23 cellular contexts compared by ENCODE assay signal in the genomic region with DNA sequence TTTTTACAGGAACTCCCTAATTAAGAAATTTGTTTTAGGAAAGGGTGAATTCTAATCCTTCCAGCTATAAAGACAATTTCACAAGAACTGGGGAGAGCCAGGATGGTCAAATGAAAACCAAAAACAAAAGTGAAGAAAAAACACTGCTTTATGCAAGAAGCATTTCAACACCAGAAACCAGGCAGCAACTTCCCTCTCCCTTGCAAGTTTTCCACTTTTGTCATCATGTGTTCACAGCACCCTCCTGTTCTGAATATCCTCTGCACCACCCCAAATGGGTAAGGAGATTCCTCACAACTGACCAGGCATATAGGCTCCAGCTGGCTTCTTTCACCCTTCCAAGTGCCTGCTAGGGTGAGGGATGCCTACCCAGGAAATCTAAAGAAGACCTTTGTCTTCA.
DNase-seq lines count a peak whose midpoint lies in the region; ATAC-seq and TF ChIP-seq lines count a peak whose summit lies in the region.
"Had no signal": no experiment of that assay in that cellular context is flagged by ENCODE, and none has a peak within 500 bp of the region (broad histone marks: within the 10 kb centered on the region; RNA-seq: fewer than 3 reads in every experiment).

No MANE protein-coding gene starts in this region.

- peaks cover 0 to 8% (median 2%) of the 10 kb centered on the region in 5 donors for H3K9me3 Mint-ChIP-seq in CD8-positive, alpha-beta memory T cell
- H3K9me3 Mint-ChIP-seq in CD8-positive, alpha-beta T cell, result peaks cover 7% of the 10 kb centered on the region
- H3K9me3 Mint-ChIP-seq: activated T-helper 1 cell treated with anti-CD3 and anti-CD28 coated beads, Interleukin-12 subunit alpha, Interleukin-12 subunit beta, Interleukin-2, Interleukin-4 antibody, amounts not matched to agents 30 ng/mL and 10 ng/mL and 1 ng/mL, durations not matched to agents 14 hours and 24 hours and 36 hours; T-helper 2 cell treated with Interferon-gamma antibody and Interleukin-4, amounts not matched to agents 5 μg/mL and 100 μg/mL, for 36 hours had no signal

- ATAC-seq in HG02973 (IDR thresholded peaks at IDR 0.05; ENCODE audit: unreplicated experiment), result no peak
- ATAC-seq in CD8-positive, alpha-beta T cell, result no peak
- ATAC-seq: gastrocnemius medialis, HCT116 had no signal

- peaks cover 15 to 64% of the 10 kb centered on the region in 2 donors for H3K27me3 Mint-ChIP-seq in CD8-positive, alpha-beta memory T cell
- peaks cover 25% of the 10 kb centered on the region for H3K27me3 Mint-ChIP-seq in CD8-positive, alpha-beta T cell (ENCODE audit: low read depth)

- intact Hi-C loops in CD8-positive, alpha-beta T cell (cut with DNase I, micrococcal nuclease), result no loop called here

- no peak overlapping the region for H3K27ac Mint-ChIP-seq in CD8-positive, alpha-beta memory T cell
- no peak overlapping the region for H3K27ac Mint-ChIP-seq in CD8-positive, alpha-beta T cell
- H3K27ac Mint-ChIP-seq: activated naive CD8-positive, alpha-beta T cell treated with anti-CD3 and anti-CD28 coated beads, Interleukin-2, amount 10 ng/mL, durations not matched to agents 7 days and 5 days; activated T-helper 1 cell treated with anti-CD3 and anti-CD28 coated beads, Interleukin-12 subunit alpha, Interleukin-12 subunit beta, Interleukin-2, Interleukin-4 antibody, amounts not matched to agents 30 ng/mL and 10 ng/mL and 1 ng/mL, durations not matched to agents 14 hours and 24 hours and 36 hours; neural progenitor cell; T-helper 2 cell treated with Interferon-gamma antibody and Interleukin-4, amounts not matched to agents 5 μg/mL and 100 μg/mL, for 36 hours had no signal

- no peaks in the 10 kb centered on the region for H3K4me1 Mint-ChIP-seq in CD8-positive, alpha-beta memory T cell
- H3K4me1 Mint-ChIP-seq in CD8-positive, alpha-beta T cell (ENCODE audit: low read depth), result no peaks in the 10 kb centered on the region
- H3K4me1 Mint-ChIP-seq: activated naive CD8-positive, alpha-beta T cell treated with anti-CD3 and anti-CD28 coated beads, Interleukin-2, amount 10 ng/mL, durations not matched to agents 7 days and 5 days; neural progenitor cell had no signal

- DNase-seq in AG09309 (ENCODE audit: low read depth), result peak; percentile 71
- DNase-seq in Kasumi-1 (lab: John Stamatoyannopoulos, UW), result peak; percentile 22 to 28
- peak; percentile 69 for DNase-seq in choroid plexus epithelial cell (ENCODE audit: low read depth)
- peak; percentile 11 for DNase-seq in medulla oblongata (ENCODE audit: extremely low spot score)
- DNase-seq in ecto neural progenitor cell (ENCODE audit: low spot score), result no peak
- no peak for DNase-seq in CD8-positive, alpha-beta memory T cell
- no peak for DNase-seq in CD8-positive, alpha-beta T cell
- DNase-seq: ACHN; activated CD4-positive, alpha-beta T cell treated with anti-CD3 and anti-CD28 coated beads for 1 hour; activated naive CD8-positive, alpha-beta T cell treated with anti-CD3 and anti-CD28 coated beads, Interleukin-2, amount 10 ng/mL, durations not matched to agents 7 days and 5 days; COR-L47; gastrocnemius medialis; left cardiac atrium; midbrain; NCI-H2081; NCI-H510A treated with DMSO at 0.1 percent for 48 hours; SHP77 had no signal

- no peak overlapping the region for H3K4me3 Mint-ChIP-seq in CD8-positive, alpha-beta memory T cell
- no peak overlapping the region for H3K4me3 Mint-ChIP-seq in CD8-positive, alpha-beta T cell
- H3K4me3 Mint-ChIP-seq: activated naive CD8-positive, alpha-beta T cell treated with anti-CD3 and anti-CD28 coated beads, Interleukin-2, amount 10 ng/mL, durations not matched to agents 7 days and 5 days; activated T-helper 1 cell treated with anti-CD3 and anti-CD28 coated beads, Interleukin-12 subunit alpha, Interleukin-12 subunit beta, Interleukin-2, Interleukin-4 antibody, amounts not matched to agents 30 ng/mL and 10 ng/mL and 1 ng/mL, durations not matched to agents 14 hours and 24 hours and 36 hours; neural progenitor cell; T-helper 2 cell treated with Interferon-gamma antibody and Interleukin-4, amounts not matched to agents 5 μg/mL and 100 μg/mL, for 36 hours had no signal

- H3K4me3 ChIP-seq in AG09309 (ENCODE audit: control insufficient read depth, low read depth, low read length) (no peak overlapping the region), choroid plexus epithelial cell (ENCODE audit: low read depth, low read length) (no peak overlapping the region)
- H3K4me3 ChIP-seq in CD8-positive, alpha-beta memory T cell (ENCODE audit: low read length), result no peak overlapping the region
- H3K4me3 ChIP-seq in CD8-positive, alpha-beta T cell (ENCODE audit: low read depth, low read length), result no peak overlapping the region
- H3K4me3 ChIP-seq: cardiac muscle cell, gastrocnemius medialis, neural progenitor cell had no signal

- H3K27me3 ChIP-seq in CD8-positive, alpha-beta memory T cell (ENCODE audit: insufficient read depth, low read length, poor library complexity, severe bottlenecking), result no peaks in the 10 kb centered on the region
- peaks cover 3% of the 10 kb centered on the region for H3K27me3 ChIP-seq in CD8-positive, alpha-beta T cell (ENCODE audit: insufficient read depth, low read length)
- H3K27me3 ChIP-seq: cardiac muscle cell, gastrocnemius medialis, neural progenitor cell had no signal

- TF ChIP-seq CTCF in AG09309 (IDR thresholded peaks at IDR 0.05; ENCODE audit: control insufficient read depth, insufficient read depth, low read depth, low read length, missing control alignments) (no peak), choroid plexus epithelial cell (conservative IDR thresholded peaks at IDR 0.05; ENCODE audit: low read depth, low read length) (no peak)
- no peak for TF ChIP-seq CTCF in CD8-positive, alpha-beta T cell (IDR thresholded peaks at IDR 0.05)

- POLR2A ChIA-PET in CD8-positive, alpha-beta memory T cell (lab: Charles Lee), result no interaction called here
- POLR2A ChIA-PET in CD8-positive, alpha-beta T cell (lab: Charles Lee), result no interaction called here

- no peaks in the 10 kb centered on the region for H3K9me3 ChIP-seq in CD8-positive, alpha-beta memory T cell (ENCODE audit: low read length)
- H3K9me3 ChIP-seq in CD8-positive, alpha-beta T cell (ENCODE audit: low read length), result no peaks in the 10 kb centered on the region
- H3K9me3 ChIP-seq: gastrocnemius medialis had no signal

- CTCF ChIA-PET in CD8-positive, alpha-beta memory T cell (lab: Charles Lee), result no interaction called here
- CTCF ChIA-PET in CD8-positive, alpha-beta T cell (lab: Charles Lee), result no interaction called here

- H3K27ac ChIP-seq in CD8-positive, alpha-beta memory T cell (ENCODE audit: low read depth, low read length), result no peak overlapping the region
- H3K27ac ChIP-seq in CD8-positive, alpha-beta T cell (ENCODE audit: low read depth, low read length), result no peak overlapping the region
- H3K27ac ChIP-seq: cardiac muscle cell, gastrocnemius medialis, neural progenitor cell had no signal

- no peaks in the 10 kb centered on the region for H3K36me3 ChIP-seq in CD8-positive, alpha-beta memory T cell (ENCODE audit: insufficient read depth, low read length)
- H3K36me3 ChIP-seq in CD8-positive, alpha-beta T cell (ENCODE audit: insufficient read depth, low read length), result no peaks in the 10 kb centered on the region
- H3K36me3 ChIP-seq: cardiac muscle cell, gastrocnemius medialis, neural progenitor cell had no signal

- no peaks in the 10 kb centered on the region for H3K36me3 Mint-ChIP-seq in CD8-positive, alpha-beta memory T cell
- no peaks in the 10 kb centered on the region for H3K36me3 Mint-ChIP-seq in CD8-positive, alpha-beta T cell
- H3K36me3 Mint-ChIP-seq: activated naive CD8-positive, alpha-beta T cell treated with anti-CD3 and anti-CD28 coated beads, Interleukin-2, amount 10 ng/mL, durations not matched to agents 7 days and 5 days had no signal

- H3K4me1 ChIP-seq in CD8-positive, alpha-beta memory T cell (ENCODE audit: insufficient read depth, low read length), result no peaks in the 10 kb centered on the region
- no peaks in the 10 kb centered on the region for H3K4me1 ChIP-seq in CD8-positive, alpha-beta T cell (ENCODE audit: insufficient read depth, low read length)
- H3K4me1 ChIP-seq: gastrocnemius medialis, neural progenitor cell had no signal

Comparison
In these comparisons a context has a peak if more than half of its experiments do, and no peak if none do; other contexts are left out.
1. DNase-seq: peak in AG09309 (single experiment), Kasumi-1 (2 of 2), choroid plexus epithelial cell (single experiment) and medulla oblongata (single experiment); none in ecto neural progenitor cell (single experiment), CD8-positive, alpha-beta memory T cell (0 of 5) and CD8-positive, alpha-beta T cell (0 of 7).